Comparison of ENCODE assay signal across 8 cellular contexts in the genomic region with DNA sequence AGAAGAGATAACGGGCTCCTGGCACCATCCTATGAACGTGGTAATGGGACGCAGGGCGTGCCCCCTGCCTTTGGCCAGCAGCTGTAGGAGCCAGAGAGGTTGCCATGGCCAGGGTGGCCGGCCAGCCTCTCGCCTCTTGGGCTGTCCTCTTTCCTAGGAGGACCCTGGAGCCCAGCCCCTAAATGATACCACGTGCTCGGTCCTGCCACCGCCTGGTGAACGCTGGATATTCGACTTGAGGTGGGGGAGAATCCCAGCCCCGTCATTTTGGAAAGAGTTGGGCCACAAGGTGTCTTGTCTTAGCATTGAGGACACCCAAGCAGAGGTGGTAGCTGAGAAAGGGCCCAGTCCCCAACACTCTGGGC. TPM values are rescaled to one million over a fixed set of nuclear protein-coding genes. Genes with fewer than 3 reads are reported as not detected.
DNase-seq lines count a peak whose midpoint lies in the region; ATAC-seq, FAIRE-seq and TF ChIP-seq lines count a peak whose summit lies in the region.

No MANE protein-coding gene starts in this region.

- H3K36me3 ChIP-seq in body of pancreas (replicated peaks in 1 of 2; ENCODE audit: insufficient read depth in 1 of 2, low read depth in 2 of 2) (no peaks in the 10 kb centered on the region), kidney (ENCODE audit: control insufficient read depth in 1 of 2, insufficient read depth in 2 of 2, low read length in 2 of 2) (no peaks in the 10 kb centered on the region), subcutaneous abdominal adipose tissue (ENCODE audit: control insufficient read depth in 5 of 5, insufficient read depth in 5 of 5, low read length in 5 of 5) (no peaks in the 10 kb centered on the region)

- peaks cover 37% of the 10 kb centered on the region for H3K4me1 ChIP-seq in body of pancreas
- peaks cover 9 to 15% of the 10 kb centered on the region in 2 donors for H3K4me1 ChIP-seq in kidney (ENCODE audit: control insufficient read depth in 1 of 2, insufficient read depth in 1 of 2, low read depth in 1 of 2, low read length in 2 of 2)
- peaks cover 0 to 52% (median 49%) of the 10 kb centered on the region in 5 donors for H3K4me1 ChIP-seq in subcutaneous abdominal adipose tissue (ENCODE audit: control insufficient read depth in 5 of 5, insufficient read depth in 5 of 5, low read length in 5 of 5)

- DNase-seq in D341Med (ENCODE audit: low spot score) (peak; percentile 59), NCI-H345 (lab: John Stamatoyannopoulos, UW) (peak; percentile 34), body of pancreas (peak in 3 of 4 donors; percentile 20 to 55 (median 42)), kidney (peak; percentile 77), A172 (ENCODE audit: low spot score) (no peak), RKO (ENCODE audit: low spot score) (no peak)

- no peak for FAIRE-seq in kidney (lab: Jason Lieb, UNC)

- WGBS in body of pancreas, 2 donors: 0 to 3% methylated on average over 6 to 12 of the region's 12 CpGs

- peak; percentile 12 for ATAC-seq in GM21423 (IDR thresholded peaks at IDR 0.05; ENCODE audit: unreplicated experiment)
- ATAC-seq in body of pancreas: peak; percentile 3

- H3K9ac ChIP-seq in kidney (ENCODE audit: low read length in 2 of 2) (no peak overlapping the region), subcutaneous abdominal adipose tissue (ENCODE audit: low read length in 5 of 5) (peak overlapping the region in 3 of 5 donors; percentile 53 to 63 (median 62))

- TF ChIP-seq CTCF in body of pancreas (IDR thresholded peaks at IDR 0.05): peak in 2 of 7 experiments; percentile 14 to 26
- no peak for TF ChIP-seq CTCF in kidney (IDR thresholded peaks at IDR 0.05; ENCODE audit: borderline replicate concordance, extremely low read depth, insufficient read depth)

- no peak for TF ChIP-seq POLR2A in body of pancreas (IDR thresholded peaks at IDR 0.05)

- H3K27me3 ChIP-seq in body of pancreas: no peaks in the 10 kb centered on the region
- no peaks in the 10 kb centered on the region for H3K27me3 ChIP-seq in subcutaneous abdominal adipose tissue (ENCODE audit: control insufficient read depth in 5 of 5, insufficient read depth in 4 of 5, low read length in 5 of 5)

- H3K4me3 ChIP-seq in body of pancreas (peak overlapping the region; percentile 53 to 74), kidney (ENCODE audit: low read length in 2 of 2) (peak overlapping the region; percentile 42 to 75), subcutaneous abdominal adipose tissue (ENCODE audit: low read depth in 1 of 5, low read length in 5 of 5) (peak overlapping the region; percentile 61 to 77 (median 72))

- H3K27ac ChIP-seq in body of pancreas (peak overlapping the region; percentile 80 to 91 (median 84)), kidney (ENCODE audit: low read depth in 2 of 2, low read length in 2 of 2) (no peak overlapping the region), subcutaneous abdominal adipose tissue (ENCODE audit: low read depth, low read length) (no peak overlapping the region)

- H3K9me3 ChIP-seq in body of pancreas (no peaks in the 10 kb centered on the region), kidney (ENCODE audit: control insufficient read depth in 1 of 2, low read length in 2 of 2) (no peaks in the 10 kb centered on the region), subcutaneous abdominal adipose tissue (ENCODE audit: control insufficient read depth in 5 of 5, low read length in 5 of 5) (no peaks in the 10 kb centered on the region)

- intact Hi-C loops in body of pancreas (cut with DNase I): no loop called here
- intact Hi-C loops in kidney (cut with DNase I): no loop called here

RNA-seq across cellular contexts. Expression of a gene that starts 0.4 kb away (rescaled TPM):
- total RNA-seq in body of pancreas (1 to 10 TPM; 5.6 to 6.5 TPM), kidney (1.9 TPM)
- 4.6 TPM for polyA plus RNA-seq in kidney (ENCODE audit: insufficient read depth, low read depth, low replicate concordance)
- total RNA-seq in A172 (2014; rRNA removed; shearing (Covaris generic)): 2.5 and 3.5 TPM in 2 replicates

Comparison
In these comparisons a context has a peak if more than half of its experiments do, and no peak if none do; other contexts are left out.
1. DNase-seq: peak in D341Med (single experiment), NCI-H345 (single experiment), body of pancreas (3 of 4) and kidney (single experiment); none in A172 (single experiment) and RKO (single experiment).
2. H3K27ac ChIP-seq: peak in body of pancreas (4 of 4); none in kidney (0 of 2) and subcutaneous abdominal adipose tissue (single experiment).
3. H3K9ac ChIP-seq: peak in subcutaneous abdominal adipose tissue (3 of 5); none in kidney (0 of 2).
4. Peak in every context shown above with its lines, with median percentiles within 50 percentile points of each other: H3K4me3 ChIP-seq.